In genomic region chr1:154987326-154987725, GRCh38 we compare ENCODE assay signal across 1 cellular context.
TF ChIP-seq lines count a peak whose summit lies in the region.

No MANE protein-coding gene starts in this region.

TF ChIP-seq in liver, 16 proteins besides CTCF, POLR2A, EP300 and RAD21:
- TF ChIP-seq SP1 (IDR thresholded peaks at IDR 0.05) (peak; percentile 52), HNF4A (conservative IDR thresholded peaks at IDR 0.05) (peak; percentile 67 to 68), GABPA (IDR thresholded peaks at IDR 0.05 in 1 of 2, conservative IDR thresholded peaks at IDR 0.05 in 1 of 2) (no peak), YY1 (IDR thresholded peaks at IDR 0.05) (peak; percentile 89), JUND (IDR thresholded peaks at IDR 0.05) (peak; percentile 39 to 48), RXRA (IDR thresholded peaks at IDR 0.05) (peak; percentile 57 to 69), FOXA2 (IDR thresholded peaks at IDR 0.05) (no peak), REST (IDR thresholded peaks at IDR 0.05) (peak; percentile 10), FOXA1 (IDR thresholded peaks at IDR 0.05) (no peak), ATF3 (IDR thresholded peaks at IDR 0.05) (peak; percentile 85)
